31 cellular contexts compared by ENCODE assay signal in the genomic region with DNA sequence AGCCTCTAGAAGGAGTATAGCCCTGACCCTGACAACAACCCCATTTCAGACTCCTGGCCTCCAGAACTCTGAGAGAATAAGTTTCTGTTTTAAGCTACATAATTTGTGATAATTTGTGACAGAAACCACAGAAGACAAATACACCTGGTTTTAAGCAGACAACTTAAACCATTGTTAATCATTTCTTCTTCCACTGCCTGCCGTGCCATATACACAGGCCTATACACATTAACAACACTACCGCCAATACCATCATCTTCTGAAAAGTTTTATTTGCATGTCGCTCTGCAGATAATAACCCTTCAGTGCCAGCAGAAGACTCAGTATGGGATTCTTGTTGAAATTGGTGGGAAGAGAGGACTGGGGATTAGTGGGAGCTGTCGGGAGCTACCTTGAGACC. TPM values are rescaled to one million over a fixed set of nuclear protein-coding genes. Genes with fewer than 3 reads are reported as not detected.
DNase-seq lines count a peak whose midpoint lies in the region; ATAC-seq lines count a peak whose summit lies in the region.
"Had no signal": no experiment of that assay in that cellular context is flagged by ENCODE, and none has a peak within 500 bp of the region (broad histone marks: within the 10 kb centered on the region; RNA-seq: fewer than 3 reads in every experiment).

No MANE protein-coding gene starts in this region.

- ATAC-seq in GM18909 (IDR thresholded peaks at IDR 0.05; ENCODE audit: poor library complexity, unreplicated experiment), result peak; percentile 78
- peak; percentile 12 for ATAC-seq in GM21529 (IDR thresholded peaks at IDR 0.05; ENCODE audit: unreplicated experiment)
- ATAC-seq in HG03108 (IDR thresholded peaks at IDR 0.05; ENCODE audit: unreplicated experiment), result peak; percentile 37
- ATAC-seq in effector memory CD8-positive, alpha-beta T cell (replicated peaks), result no peak
- ATAC-seq in activated T-helper 17 cell treated with anti-CD3 and anti-CD28 coated beads, Interleukin-2, amount 50 U/mL, for 72 hours (replicated peaks), result no peak
- ATAC-seq: T-cell had no signal

- no peak overlapping the region for H3K27ac ChIP-seq in Karpas-422 (ENCODE audit: low read length)
- H3K27ac ChIP-seq: breast epithelium, C4-2B, esophagus muscularis mucosa, hepatocyte, SJCRH30, skin epidermis had no signal

- no peaks in the 10 kb centered on the region for H3K79me2 ChIP-seq in Karpas-422 (ENCODE audit: low read length)
- H3K79me2 ChIP-seq: hepatocyte had no signal

- no peak overlapping the region for H2AFZ ChIP-seq in Karpas-422 (ENCODE audit: low read length)
- H2AFZ ChIP-seq: hepatocyte had no signal

- no peaks in the 10 kb centered on the region for H3K9me3 Mint-ChIP-seq in effector memory CD8-positive, alpha-beta T cell
- H3K9me3 Mint-ChIP-seq in activated T-helper 17 cell treated with anti-CD3 and anti-CD28 coated beads, Interleukin-2, amount 50 U/mL, for 72 hours, result no peaks in the 10 kb centered on the region
- H3K9me3 Mint-ChIP-seq: activated T-cell treated with anti-CD3 and anti-CD28 coated beads, Interleukin-2, amount 50 U/mL, for 72 hours; T-cell had no signal

- no peaks in the 10 kb centered on the region for H3K9me3 ChIP-seq in Karpas-422 (ENCODE audit: low read length)
- H3K9me3 ChIP-seq: breast epithelium, esophagus muscularis mucosa, SJCRH30 had no signal

- H3K9me2 ChIP-seq in Karpas-422 (replicated peaks; ENCODE audit: insufficient read depth, low read length), result no peaks in the 10 kb centered on the region

- H3K9ac ChIP-seq in Karpas-422 (ENCODE audit: low read length), result no peak overlapping the region

- no peak overlapping the region for H3K4me3 ChIP-seq in Karpas-422 (ENCODE audit: low read length)
- H3K4me3 ChIP-seq: breast epithelium, esophagus muscularis mucosa, hepatocyte, SJCRH30, skin epidermis had no signal

- DNase-seq in effector memory CD8-positive, alpha-beta T cell, result no peak
- no peak for DNase-seq in activated CD4-positive, alpha-beta T cell treated with anti-CD3 and anti-CD28 coated beads for 1 hour
- DNase-seq in NCI-H2081 treated with DMSO at 0.1 percent for 48 hours (lab: John Stamatoyannopoulos, UW) (no peak), Karpas-422 (no peak)
- DNase-seq: activated CD8-positive, alpha-beta memory T cell treated with anti-CD3 and anti-CD28 coated beads for 24 hours; activated naive CD4-positive, alpha-beta T cell treated with anti-CD3 and anti-CD28 coated beads, Interleukin-2, amount 50 U/mL, for 16 hours; amygdala; Calu3; EL; endodermal cell; foreskin melanocyte; GOT3; Kasumi-1; mesendoderm; NCI-H1694; NCI-H526 treated with DMSO at 0.1 percent for 48 hours; SJCRH30; stimulated activated CD4-positive, alpha-beta T cell treated with anti-CD3 and anti-CD28 coated beads, Interleukin-1b, Interleukin-23, amount 100 ng/mL, for 48 hours; T-cell; trophoblast cell had no signal

- no peaks in the 10 kb centered on the region for H3K27me3 ChIP-seq in Karpas-422 (ENCODE audit: low read length)
- H3K27me3 ChIP-seq: breast epithelium, esophagus muscularis mucosa, hepatocyte, SJCRH30 had no signal

- H3K4me1 Mint-ChIP-seq in effector memory CD8-positive, alpha-beta T cell (ENCODE audit: low read depth in 2 of 2), result peaks cover 2 to 12% of the 10 kb centered on the region in 2 donors
- H3K4me1 Mint-ChIP-seq in activated T-helper 17 cell treated with anti-CD3 and anti-CD28 coated beads, Interleukin-2, amount 50 U/mL, for 72 hours, result peaks cover 6% of the 10 kb centered on the region

- H3K4me1 ChIP-seq in Karpas-422 (ENCODE audit: low read length), result no peaks in the 10 kb centered on the region
- H3K4me1 ChIP-seq: breast epithelium, esophagus muscularis mucosa, SJCRH30 had no signal

- H3K4me2 ChIP-seq in Karpas-422 (ENCODE audit: low read depth, low read length, poor library complexity, severe bottlenecking), result no peak overlapping the region
- H3K4me2 ChIP-seq: hepatocyte had no signal

- H3K4me3 Mint-ChIP-seq in effector memory CD8-positive, alpha-beta T cell, result no peak overlapping the region
- H3K4me3 Mint-ChIP-seq in activated T-helper 17 cell treated with anti-CD3 and anti-CD28 coated beads, Interleukin-2, amount 50 U/mL, for 72 hours, result no peak overlapping the region
- H3K4me3 Mint-ChIP-seq: activated CD4-positive, alpha-beta T cell treated with anti-CD3 and anti-CD28 coated beads for 36 hours; activated T-cell treated with anti-CD3 and anti-CD28 coated beads, Interleukin-2, amount 50 U/mL, for 72 hours; endodermal cell; T-cell had no signal

- H4K20me1 ChIP-seq in Karpas-422 (ENCODE audit: insufficient read depth, low read depth, low read length), result no peaks in the 10 kb centered on the region

- peaks cover 2% of the 10 kb centered on the region for H3K36me3 Mint-ChIP-seq in effector memory CD8-positive, alpha-beta T cell (ENCODE audit: insufficient read depth)
- H3K36me3 Mint-ChIP-seq in activated T-helper 17 cell treated with anti-CD3 and anti-CD28 coated beads, Interleukin-2, amount 50 U/mL, for 72 hours (ENCODE audit: low read depth), result no peaks in the 10 kb centered on the region
- H3K36me3 Mint-ChIP-seq: T-cell had no signal

- peak overlapping the region; percentile 54 to 57 for H3K27ac Mint-ChIP-seq in effector memory CD8-positive, alpha-beta T cell
- H3K27ac Mint-ChIP-seq in activated T-helper 17 cell treated with anti-CD3 and anti-CD28 coated beads, Interleukin-2, amount 50 U/mL, for 72 hours, result no peak overlapping the region
- H3K27ac Mint-ChIP-seq: activated CD4-positive, alpha-beta T cell treated with anti-CD3 and anti-CD28 coated beads for 36 hours; endodermal cell; T-cell had no signal

- H3K27me3 Mint-ChIP-seq in effector memory CD8-positive, alpha-beta T cell, result peaks cover 0 to 5% of the 10 kb centered on the region in 2 donors
- peaks cover 12% of the 10 kb centered on the region for H3K27me3 Mint-ChIP-seq in activated T-helper 17 cell treated with anti-CD3 and anti-CD28 coated beads, Interleukin-2, amount 50 U/mL, for 72 hours

- H3K36me3 ChIP-seq in Karpas-422 (ENCODE audit: insufficient read depth, low read length), result no peaks in the 10 kb centered on the region
- H3K36me3 ChIP-seq: breast epithelium, esophagus muscularis mucosa, SJCRH30 had no signal

RNA-seq across cellular contexts. Expression of a gene that starts 39.9 kb away (rescaled TPM):
- total RNA-seq in Karpas-422 (2014; rRNA removed; shearing (Covaris generic); ENCODE audit: low replicate concordance), result not detected in 2 replicates
- not detected for total RNA-seq in activated T-helper 17 cell treated with anti-CD3 and anti-CD28 coated beads, Interleukin-2, amount 50 U/mL, for 72 hours
- total RNA-seq: activated CD4-positive, alpha-beta T cell treated with anti-CD3 and anti-CD28 coated beads for 36 hours; activated T-cell treated with anti-CD3 and anti-CD28 coated beads, Interleukin-2, amount 50 U/mL, for 72 hours; breast epithelium; Calu3; endodermal cell; esophagus muscularis mucosa; hepatocyte; SJCRH30; T-cell had no signal

Comparison
In these comparisons a context has a peak if more than half of its experiments do, and no peak if none do; other contexts are left out.
1. ATAC-seq: peak in GM18909 (single experiment), GM21529 (single experiment) and HG03108 (single experiment); none in effector memory CD8-positive, alpha-beta T cell (single experiment) and activated T-helper 17 cell treated with anti-CD3 and anti-CD28 coated beads, Interleukin-2, amount 50 U/mL, for 72 hours (single experiment).